In genomic region chr1:201525196-201525778, GRCh38 we compare ENCODE assay signal across 33 cellular contexts.
"Had no signal": no experiment of that assay in that cellular context is flagged by ENCODE, and none has a peak within 500 bp of the region (broad histone marks: within the 10 kb centered on the region; RNA-seq: fewer than 3 reads in every experiment).

No MANE protein-coding gene starts in this region.

- H3K4me1 Mint-ChIP-seq: activated T-helper 17 cell treated with anti-CD3 and anti-CD28 coated beads, Interleukin-2, amount 50 U/mL, for 72 hours; immature natural killer cell had no signal

- H3K9ac ChIP-seq: parathyroid adenoma had no signal

- H3K4me3 ChIP-seq: breast epithelium, gastroesophageal sphincter, psoas muscle, sigmoid colon, smooth muscle cell, stomach, thyroid gland, upper lobe of left lung, vagina had no signal

- H3K27ac Mint-ChIP-seq: activated CD4-positive, alpha-beta memory T cell treated with anti-CD3 and anti-CD28 coated beads for 36 hours; activated T-cell treated with anti-CD3 and anti-CD28 coated beads, Interleukin-2, amount 50 U/mL, for 24 hours; activated T-helper 17 cell treated with anti-CD3 and anti-CD28 coated beads, Interleukin-2, amount 50 U/mL, for 72 hours; stimulated activated memory B cell treated with anti-CD40 and anti-IgM and Interleukin-4, amounts not matched to agents 10 μg/mL and 1 μg/mL and 100 μg/mL, for 72 hours; T-helper 2 cell treated with Interferon-gamma antibody and Interleukin-4, amounts not matched to agents 5 μg/mL and 100 μg/mL, for 36 hours had no signal

- H3K27ac ChIP-seq: breast epithelium, gastroesophageal sphincter, parathyroid adenoma, psoas muscle, sigmoid colon, stomach, thyroid gland, upper lobe of left lung, vagina had no signal

- ATAC-seq: activated T-helper 17 cell treated with anti-CD3 and anti-CD28 coated beads, Interleukin-2, amount 50 U/mL, for 72 hours; gastroesophageal sphincter; left colon; naive thymus-derived CD4-positive, alpha-beta T cell; psoas muscle; stimulated activated memory B cell treated with anti-CD40 and anti-IgM and Interleukin-4, amounts not matched to agents 10 μg/mL and 1 μg/mL and 100 μg/mL, for 72 hours had no signal

- H3K4me2 ChIP-seq: smooth muscle cell had no signal

- H3K27me3 Mint-ChIP-seq: activated CD4-positive, alpha-beta memory T cell treated with anti-CD3 and anti-CD28 coated beads for 36 hours; activated T-cell treated with anti-CD3 and anti-CD28 coated beads, Interleukin-2, amount 50 U/mL, for 24 hours; activated T-helper 17 cell treated with anti-CD3 and anti-CD28 coated beads, Interleukin-2, amount 50 U/mL, for 72 hours; naive thymus-derived CD4-positive, alpha-beta T cell; stimulated activated memory B cell treated with anti-CD40 and anti-IgM and Interleukin-4, amounts not matched to agents 10 μg/mL and 1 μg/mL and 100 μg/mL, for 72 hours had no signal

- H3K9me3 Mint-ChIP-seq: activated CD4-positive, alpha-beta memory T cell treated with anti-CD3 and anti-CD28 coated beads for 36 hours; activated T-cell treated with anti-CD3 and anti-CD28 coated beads, Interleukin-2, amount 50 U/mL, for 24 hours; activated T-helper 17 cell treated with anti-CD3 and anti-CD28 coated beads, Interleukin-2, amount 50 U/mL, for 72 hours; stimulated activated memory B cell treated with anti-CD40 and anti-IgM and Interleukin-4, amounts not matched to agents 10 μg/mL and 1 μg/mL and 100 μg/mL, for 72 hours had no signal

- DNase-seq: activated CD4-positive, alpha-beta memory T cell treated with anti-CD3 and anti-CD28 coated beads for 36 hours; activated CD4-positive, alpha-beta T cell treated with anti-CD3 and anti-CD28 coated beads for 48 hours; activated CD8-positive, alpha-beta memory T cell treated with anti-CD3 and anti-CD28 coated beads, Interleukin-2, amount 50 U/mL, for 4 hours; activated gamma-delta T cell treated with Interleukin-2 at 50 U/mL for 16 hours; activated naive CD4-positive, alpha-beta T cell treated with anti-CD3 and anti-CD28 coated beads, Interleukin-2, amount 50 U/mL, for 16 hours; activated T-cell treated with anti-CD3 and anti-CD28 coated beads, Interleukin-2, amount 50 U/mL, for 24 hours; amniotic stem cell; central memory CD4-positive, alpha-beta T cell; effector CD8-positive, alpha-beta T cell; hippocampal formation; immature natural killer cell; kidney; left colon; mammary epithelial cell; midbrain; naive thymus-derived CD4-positive, alpha-beta T cell; psoas muscle; sigmoid colon; stimulated activated CD4-positive, alpha-beta T cell treated with anti-CD3 and anti-CD28 coated beads, Interleukin-1b, Interleukin-23, amount 100 ng/mL, for 48 hours; stimulated activated CD4-positive, alpha-beta T cell treated with anti-CD3 and anti-CD28 coated beads, Interleukin-4, amount 100 ng/mL, for 4 hours; stimulated activated CD8-positive, alpha-beta memory T cell treated with anti-CD3 and anti-CD28 coated beads, Interleukin-4, amount 100 ng/mL, for 48 hours; stomach; thyroid gland; upper lobe of left lung had no signal

- H3K36me3 ChIP-seq: breast epithelium, gastroesophageal sphincter, sigmoid colon, thyroid gland, upper lobe of left lung, vagina had no signal

- H3K9me3 ChIP-seq: breast epithelium, gastroesophageal sphincter, psoas muscle, sigmoid colon, stomach, thyroid gland, upper lobe of left lung, vagina had no signal

- H3K4me3 Mint-ChIP-seq: activated CD4-positive, alpha-beta memory T cell treated with anti-CD3 and anti-CD28 coated beads for 36 hours; activated T-cell treated with anti-CD3 and anti-CD28 coated beads, Interleukin-2, amount 50 U/mL, for 24 hours; activated T-helper 17 cell treated with anti-CD3 and anti-CD28 coated beads, Interleukin-2, amount 50 U/mL, for 72 hours; immature natural killer cell; naive thymus-derived CD4-positive, alpha-beta T cell; stimulated activated memory B cell treated with anti-CD40 and anti-IgM and Interleukin-4, amounts not matched to agents 10 μg/mL and 1 μg/mL and 100 μg/mL, for 72 hours; T-helper 2 cell treated with Interferon-gamma antibody and Interleukin-4, amounts not matched to agents 5 μg/mL and 100 μg/mL, for 36 hours had no signal

- H3K27me3 ChIP-seq: breast epithelium, gastroesophageal sphincter, sigmoid colon, stomach, thyroid gland, upper lobe of left lung, vagina had no signal

- FAIRE-seq: endometrium, kidney had no signal

- H3K4me1 ChIP-seq: breast epithelium, parathyroid adenoma, psoas muscle, sigmoid colon, stomach, thyroid gland, upper lobe of left lung, vagina had no signal

- H2AFZ ChIP-seq: parathyroid adenoma had no signal
